ENCODE assay signal across 20 cellular contexts in the genomic region with DNA sequence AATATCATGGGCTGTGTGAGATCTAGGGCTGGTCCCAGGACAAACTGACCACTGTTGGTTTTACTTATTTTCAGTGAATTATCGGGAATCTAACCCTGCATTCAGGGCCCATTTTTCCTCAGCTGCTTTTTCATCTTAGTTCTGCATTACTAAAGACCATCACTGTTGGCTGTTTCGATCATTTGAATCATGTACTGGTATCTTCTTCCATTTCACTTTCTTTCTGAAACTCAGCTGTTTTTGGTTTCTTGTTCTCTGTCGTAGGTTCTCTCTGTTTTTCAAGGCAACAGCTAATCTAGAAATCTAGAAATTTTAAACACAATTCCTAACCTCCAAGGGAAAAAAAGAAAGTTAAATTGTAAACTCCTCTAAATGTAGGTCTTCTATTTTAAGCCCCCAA.
"Had no signal": no experiment of that assay in that cellular context is flagged by ENCODE, and none has a peak within 500 bp of the region (broad histone marks: within the 10 kb centered on the region; RNA-seq: fewer than 3 reads in every experiment).

No MANE protein-coding gene starts in this region.

- H3K4me1 ChIP-seq: gastrocnemius medialis, left lung, spleen had no signal

- H3K9me3 ChIP-seq: gastrocnemius medialis, heart right ventricle, left lung, lower lobe of right lung, spleen, stomach had no signal

- H3K36me3 ChIP-seq: gastrocnemius medialis, heart right ventricle, left lung, lower lobe of right lung, spleen, stomach had no signal

- H3K27ac ChIP-seq: dorsolateral prefrontal cortex, gastrocnemius medialis, heart right ventricle, left lung, lower lobe of right lung, spleen, stomach had no signal

- FAIRE-seq: endometrium had no signal

- H3K4me3 ChIP-seq: dorsolateral prefrontal cortex, gastrocnemius medialis, heart right ventricle, left lung, lower lobe of right lung, spleen, stomach had no signal

- DNase-seq: cortex of kidney; dorsolateral prefrontal cortex; effector memory CD4-positive, alpha-beta T cell; gastrocnemius medialis; heart right ventricle; hypothalamus; islet precursor cell; left lung; lower lobe of right lung; natural killer cell; posterior cingulate gyrus; spleen; stimulated activated CD4-positive, alpha-beta T cell treated with anti-CD3 and anti-CD28 coated beads, Interleukin-2, amount 100 ng/mL, for 24 hours; stimulated activated CD4-positive, alpha-beta T cell treated with anti-CD3 and anti-CD28 coated beads, Interleukin-4, amount 100 ng/mL, for 4 hours; stimulated activated naive B cell treated with anti-CD40 and anti-IgM and Interleukin-4, amounts not matched to agents 10 μg/mL and 1 μg/mL and 100 μg/mL, for 72 hours; stomach; trophoblast cell had no signal

- ATAC-seq: esophagus mucosa; gastrocnemius medialis; heart right ventricle; left lung; lower lobe of right lung; natural killer cell; sciatic nerve; stimulated activated naive B cell treated with anti-CD40 and anti-IgM and Interleukin-4, amounts not matched to agents 10 μg/mL and 1 μg/mL and 100 μg/mL, for 72 hours had no signal

- H3K27me3 ChIP-seq: dorsolateral prefrontal cortex, gastrocnemius medialis had no signal
